In genomic region chr1:153542956-153543737, GRCh38 we compare ENCODE assay signal across 12 cellular contexts.
DNase-seq lines count a peak whose midpoint lies in the region; ATAC-seq and TF ChIP-seq lines count a peak whose summit lies in the region.
"Had no signal": no experiment of that assay in that cellular context is flagged by ENCODE, and none has a peak within 500 bp of the region (broad histone marks: within the 10 kb centered on the region; RNA-seq: fewer than 3 reads in every experiment).

No MANE protein-coding gene starts in this region.

- peak overlapping the region; percentile 98 for H3K9ac ChIP-seq in adipocyte (ENCODE audit: low read length)

- H3K27ac ChIP-seq in muscle layer of duodenum (ENCODE audit: low read length) (peak overlapping the region; percentile 10), tibial artery (peak overlapping the region; percentile 78 to 79)

- intact Hi-C loops in tibial artery (cut with DNase I; ENCODE audit: low total_unique reads): no loop called here

- in situ Hi-C loops in HAP-1 (cut with MboI; ENCODE audit: low sequenced_read_pairs): no loop called here

- peak overlapping the region; percentile 97 for H3K27ac Mint-ChIP-seq in activated T-cell treated with anti-CD3 and anti-CD28 coated beads, Interleukin-2, amount 50 U/mL, for 24 hours
- H3K27ac Mint-ChIP-seq: memory B cell had no signal

- H3K4me1 ChIP-seq in adipocyte (ENCODE audit: control insufficient read depth, insufficient read depth, low read length) (peaks cover 70% of the 10 kb centered on the region), muscle layer of duodenum (ENCODE audit: control insufficient read depth in 1 of 2, insufficient read depth in 2 of 2, low read length in 2 of 2) (peaks cover 35 to 58% of the 10 kb centered on the region in 2 donors), tibial artery (peaks cover 0 to 69% (median 64%) of the 10 kb centered on the region in 4 donors), HAP-1 (peaks cover 15% of the 10 kb centered on the region)

- H3K36me3 ChIP-seq in adipocyte (ENCODE audit: control insufficient read depth, insufficient read depth, low read length, severe bottlenecking): peaks cover 19% of the 10 kb centered on the region
- H3K36me3 ChIP-seq in muscle layer of duodenum (ENCODE audit: control insufficient read depth in 1 of 2, insufficient read depth in 2 of 2, low read length in 2 of 2): no peaks in the 10 kb centered on the region
- no peaks in the 10 kb centered on the region for H3K36me3 ChIP-seq in tibial artery
- no peaks in the 10 kb centered on the region for H3K36me3 ChIP-seq in HAP-1 (replicated peaks)

- TF ChIP-seq CTCF in tibial artery (IDR thresholded peaks at IDR 0.05): no peak

- H3K9me3 Mint-ChIP-seq in activated T-cell treated with anti-CD3 and anti-CD28 coated beads, Interleukin-2, amount 50 U/mL, for 24 hours: no peaks in the 10 kb centered on the region
- H3K9me3 Mint-ChIP-seq: memory B cell had no signal

- H3K9me3 ChIP-seq in adipocyte (ENCODE audit: control insufficient read depth, low read length): no peaks in the 10 kb centered on the region
- H3K9me3 ChIP-seq in muscle layer of duodenum (ENCODE audit: control insufficient read depth in 1 of 2, low read length in 2 of 2): no peaks in the 10 kb centered on the region
- H3K9me3 ChIP-seq in tibial artery: no peaks in the 10 kb centered on the region
- H3K9me3 ChIP-seq in HAP-1: no peaks in the 10 kb centered on the region

- H3K4me3 Mint-ChIP-seq in activated T-cell treated with anti-CD3 and anti-CD28 coated beads, Interleukin-2, amount 50 U/mL, for 24 hours: peak overlapping the region; percentile 81
- H3K4me3 Mint-ChIP-seq: memory B cell had no signal

- peaks cover 82% of the 10 kb centered on the region for H3K4me1 Mint-ChIP-seq in activated T-cell treated with anti-CD3 and anti-CD28 coated beads, Interleukin-2, amount 50 U/mL, for 24 hours (ENCODE audit: low read depth)

- DNase-seq in activated T-cell treated with anti-CD3 and anti-CD28 coated beads, Interleukin-2, amount 50 U/mL, for 24 hours: no peak
- DNase-seq in activated T-cell treated with anti-CD3 and anti-CD28 coated beads for 4 hours (no peak), adipocyte (ENCODE audit: low read depth) (peak; percentile 37), tibial artery (peak; percentile 13 to 61), HAP-1 (ENCODE audit: low spot score in 2 of 2) (no peak), NCI-H774 (lab: John Stamatoyannopoulos, UW) (no peak)
- DNase-seq: activated CD4-positive, alpha-beta T cell treated with anti-CD3 and anti-CD28 coated beads for 1 hour; NCI-H1694; stimulated activated CD4-positive, alpha-beta T cell treated with anti-CD3 and anti-CD28 coated beads, Interleukin-1b, Interleukin-23, amount 100 ng/mL, for 48 hours had no signal

- H3K27me3 Mint-ChIP-seq in activated T-cell treated with anti-CD3 and anti-CD28 coated beads, Interleukin-2, amount 50 U/mL, for 24 hours: no peaks in the 10 kb centered on the region
- H3K27me3 Mint-ChIP-seq: memory B cell had no signal

- H3K36me3 Mint-ChIP-seq in activated T-cell treated with anti-CD3 and anti-CD28 coated beads, Interleukin-2, amount 50 U/mL, for 24 hours (ENCODE audit: low read depth): peaks cover 25% of the 10 kb centered on the region

- H3K4me3 ChIP-seq in adipocyte (ENCODE audit: low read length) (peak overlapping the region; percentile 91), muscle layer of duodenum (ENCODE audit: low read depth in 1 of 2, low read length in 2 of 2) (peak overlapping the region; percentile 62 to 82), tibial artery (peak overlapping the region; percentile 52 to 53), HAP-1 (no peak overlapping the region)

- ATAC-seq in GM21447 (IDR thresholded peaks at IDR 0.05; ENCODE audit: unreplicated experiment): no peak

- H3K27me3 ChIP-seq in adipocyte (replicated peaks; ENCODE audit: control insufficient read depth, insufficient read depth, low read length) (no peaks in the 10 kb centered on the region), muscle layer of duodenum (ENCODE audit: low read depth, low read length) (no peaks in the 10 kb centered on the region), tibial artery (no peaks in the 10 kb centered on the region), HAP-1 (ENCODE audit: low read depth) (no peaks in the 10 kb centered on the region)

Comparison
In these comparisons a context has a peak if more than half of its experiments do, and no peak if none do; other contexts are left out.
1. DNase-seq: peak in adipocyte (single experiment) and tibial artery (2 of 2); none in activated T-cell treated with anti-CD3 and anti-CD28 coated beads, Interleukin-2, amount 50 U/mL, for 24 hours (single experiment), activated T-cell treated with anti-CD3 and anti-CD28 coated beads for 4 hours (single experiment), HAP-1 (0 of 2) and NCI-H774 (single experiment).